In genomic region chr2:239603411-239604356, GRCh38 we compare ENCODE assay signal across 24 cellular contexts.
DNase-seq lines count a peak whose midpoint lies in the region; ATAC-seq and TF ChIP-seq lines count a peak whose summit lies in the region.
"Had no signal": no experiment of that assay in that cellular context is flagged by ENCODE, and none has a peak within 500 bp of the region (broad histone marks: within the 10 kb centered on the region; RNA-seq: fewer than 3 reads in every experiment).

No MANE protein-coding gene starts in this region.

- no peak overlapping the region for H3K9ac ChIP-seq in endodermal cell (ENCODE audit: extremely low read depth, low read length, poor library complexity, severe bottlenecking)
- H3K9ac ChIP-seq: neural progenitor cell had no signal

- H3K36me3 Mint-ChIP-seq in activated naive CD4-positive, alpha-beta T cell treated with anti-CD3 and anti-CD28 coated beads, Interleukin-2, amount 10 ng/mL, durations not matched to agents 7 days and 5 days: no peaks in the 10 kb centered on the region
- no peaks in the 10 kb centered on the region for H3K36me3 Mint-ChIP-seq in activated naive CD4-positive, alpha-beta T cell treated with anti-CD3 and anti-CD28 coated beads for 36 hours (ENCODE audit: low read depth)
- H3K36me3 Mint-ChIP-seq in endodermal cell (ENCODE audit: low read depth): no peaks in the 10 kb centered on the region
- H3K36me3 Mint-ChIP-seq in type B pancreatic cell: no peaks in the 10 kb centered on the region
- H3K36me3 Mint-ChIP-seq: neural progenitor cell had no signal

- peaks cover 10% of the 10 kb centered on the region for H3K4me1 Mint-ChIP-seq in activated naive CD4-positive, alpha-beta T cell treated with anti-CD3 and anti-CD28 coated beads, Interleukin-2, amount 10 ng/mL, durations not matched to agents 7 days and 5 days
- H3K4me1 Mint-ChIP-seq in activated naive CD4-positive, alpha-beta T cell treated with anti-CD3 and anti-CD28 coated beads for 36 hours (ENCODE audit: low read depth): no peaks in the 10 kb centered on the region
- no peaks in the 10 kb centered on the region for H3K4me1 Mint-ChIP-seq in endodermal cell
- peaks cover 11% of the 10 kb centered on the region for H3K4me1 Mint-ChIP-seq in type B pancreatic cell (ENCODE audit: unreplicated experiment)

- CTCF ChIA-PET in activated naive CD4-positive, alpha-beta T cell treated with anti-CD3 and anti-CD28 coated beads, Interleukin-2, amount 10 ng/mL, durations not matched to agents 7 days and 5 days (lab: Charles Lee): no interaction called here
- CTCF ChIA-PET in activated naive CD4-positive, alpha-beta T cell treated with anti-CD3 and anti-CD28 coated beads for 36 hours (lab: Charles Lee): no interaction called here

- H3K4me3 ChIP-seq in NB4 (ENCODE audit: low read depth, low read length): no peak overlapping the region
- H3K4me3 ChIP-seq in endodermal cell (ENCODE audit: low read length): no peak overlapping the region
- no peak overlapping the region for H3K4me3 ChIP-seq in breast epithelium
- H3K4me3 ChIP-seq: gastrocnemius medialis, K562, MG63, neural progenitor cell, prostate gland, thoracic aorta, vagina had no signal

- TF ChIP-seq CTCF in NB4 (IDR thresholded peaks at IDR 0.05; ENCODE audit: low read depth, low read length) (no peak), endodermal cell (conservative IDR thresholded peaks at IDR 0.05) (no peak), type B pancreatic cell (conservative IDR thresholded peaks at IDR 0.05) (no peak), breast epithelium (IDR thresholded peaks at IDR 0.05) (no peak)

- H3K9me3 ChIP-seq in endodermal cell (ENCODE audit: control insufficient read depth, low read length) (no peaks in the 10 kb centered on the region), breast epithelium (no peaks in the 10 kb centered on the region)
- H3K9me3 ChIP-seq: gastrocnemius medialis, MG63, prostate gland, thoracic aorta, vagina had no signal

- H3K27me3 Mint-ChIP-seq in activated naive CD4-positive, alpha-beta T cell treated with anti-CD3 and anti-CD28 coated beads, Interleukin-2, amount 10 ng/mL, durations not matched to agents 7 days and 5 days: peaks cover 33% of the 10 kb centered on the region
- H3K27me3 Mint-ChIP-seq in activated naive CD4-positive, alpha-beta T cell treated with anti-CD3 and anti-CD28 coated beads for 36 hours (ENCODE audit: low read depth): peaks cover 19% of the 10 kb centered on the region
- H3K27me3 Mint-ChIP-seq in endodermal cell (ENCODE audit: insufficient read depth) (no peaks in the 10 kb centered on the region), type B pancreatic cell (peaks cover 24% of the 10 kb centered on the region)

- H3K9me3 Mint-ChIP-seq in activated naive CD4-positive, alpha-beta T cell treated with anti-CD3 and anti-CD28 coated beads, Interleukin-2, amount 10 ng/mL, durations not matched to agents 7 days and 5 days: no peaks in the 10 kb centered on the region
- H3K9me3 Mint-ChIP-seq in activated naive CD4-positive, alpha-beta T cell treated with anti-CD3 and anti-CD28 coated beads for 36 hours: no peaks in the 10 kb centered on the region
- H3K9me3 Mint-ChIP-seq in endodermal cell: no peaks in the 10 kb centered on the region
- no peaks in the 10 kb centered on the region for H3K9me3 Mint-ChIP-seq in type B pancreatic cell
- H3K9me3 Mint-ChIP-seq: activated T-cell treated with anti-CD3 and anti-CD28 coated beads, Interleukin-2, amount 50 U/mL, for 4 hours; CD4-positive, alpha-beta T cell; stimulated activated naive CD8-positive, alpha-beta T cell treated with anti-CD3 and anti-CD28 coated beads, Interleukin-15, Interleukin-2, amounts not matched to agents 100 ng/mL and 50 ng/mL, for 24 hours had no signal

- 90 to 91% methylated on average over 7 to 11 of the region's 11 CpGs for WGBS in endodermal cell (ENCODE audit: insufficient coverage in 1 of 2, insufficient read length in 1 of 2), 2 experiments

- H3K4me1 ChIP-seq in endodermal cell (ENCODE audit: control insufficient read depth, insufficient read depth, low read length) (no peaks in the 10 kb centered on the region), breast epithelium (no peaks in the 10 kb centered on the region)
- H3K4me1 ChIP-seq: gastrocnemius medialis, prostate gland, vagina had no signal

- peak; percentile 8 for DNase-seq in activated naive CD4-positive, alpha-beta T cell treated with anti-CD3 and anti-CD28 coated beads, Interleukin-2, amount 10 ng/mL, durations not matched to agents 7 days and 5 days
- no peak for DNase-seq in activated naive CD4-positive, alpha-beta T cell treated with anti-CD3 and anti-CD28 coated beads for 36 hours
- DNase-seq in NB4 (ENCODE audit: low read depth) (peak; percentile 30), endodermal cell (peak; percentile 19), type B pancreatic cell (ENCODE audit: extremely low spot score, unreplicated experiment) (peak; percentile 57), breast epithelium (ENCODE audit: low spot score in 2 of 2) (no peak)
- DNase-seq in effector CD4-positive, alpha-beta T cell: no peak
- DNase-seq: activated CD4-positive, alpha-beta T cell treated with anti-CD3 and anti-CD28 coated beads, Interleukin-2, amount 50 U/mL, for 4 hours; activated naive CD4-positive, alpha-beta T cell treated with anti-CD3 and anti-CD28 coated beads, Interleukin-2, amount 50 U/mL, for 16 hours; activated T-cell treated with anti-CD3 and anti-CD28 coated beads, Interleukin-2, amount 50 U/mL, for 4 hours; CD4-positive, alpha-beta T cell; cortex of kidney; gastrocnemius medialis; HCEC 1CT; mesenchymal stem cell; MG63; NCI-H510A had no signal

- no peak for ATAC-seq in HG03159 (IDR thresholded peaks at IDR 0.05; ENCODE audit: unreplicated experiment)
- ATAC-seq: activated T-cell treated with anti-CD3 and anti-CD28 coated beads, Interleukin-2, amount 50 U/mL, for 4 hours; gastrocnemius medialis; K562 had no signal

- intact Hi-C loops in activated naive CD4-positive, alpha-beta T cell treated with anti-CD3 and anti-CD28 coated beads for 36 hours (cut with micrococcal nuclease): no loop called here
- intact Hi-C loops in breast epithelium (cut with DNase I; ENCODE audit: low total_unique reads): loop anchor here (5.0 kb wide), 1 partner anchor 729 kb away; no protein-coding TSS in a partner anchor

- H3K4me3 Mint-ChIP-seq in activated naive CD4-positive, alpha-beta T cell treated with anti-CD3 and anti-CD28 coated beads, Interleukin-2, amount 10 ng/mL, durations not matched to agents 7 days and 5 days: no peak overlapping the region
- H3K4me3 Mint-ChIP-seq in activated naive CD4-positive, alpha-beta T cell treated with anti-CD3 and anti-CD28 coated beads for 36 hours: no peak overlapping the region
- no peak overlapping the region for H3K4me3 Mint-ChIP-seq in endodermal cell
- H3K4me3 Mint-ChIP-seq in type B pancreatic cell: no peak overlapping the region
- H3K4me3 Mint-ChIP-seq: activated T-cell treated with anti-CD3 and anti-CD28 coated beads, Interleukin-2, amount 50 U/mL, for 4 hours; CD4-positive, alpha-beta T cell; neural progenitor cell; stimulated activated naive CD8-positive, alpha-beta T cell treated with anti-CD3 and anti-CD28 coated beads, Interleukin-15, Interleukin-2, amounts not matched to agents 100 ng/mL and 50 ng/mL, for 24 hours had no signal

- H3K27ac Mint-ChIP-seq in activated naive CD4-positive, alpha-beta T cell treated with anti-CD3 and anti-CD28 coated beads, Interleukin-2, amount 10 ng/mL, durations not matched to agents 7 days and 5 days: no peak overlapping the region
- no peak overlapping the region for H3K27ac Mint-ChIP-seq in activated naive CD4-positive, alpha-beta T cell treated with anti-CD3 and anti-CD28 coated beads for 36 hours
- no peak overlapping the region for H3K27ac Mint-ChIP-seq in endodermal cell
- H3K27ac Mint-ChIP-seq in type B pancreatic cell: no peak overlapping the region
- H3K27ac Mint-ChIP-seq: CD4-positive, alpha-beta T cell; stimulated activated naive CD8-positive, alpha-beta T cell treated with anti-CD3 and anti-CD28 coated beads, Interleukin-15, Interleukin-2, amounts not matched to agents 100 ng/mL and 50 ng/mL, for 24 hours had no signal

- TF ChIP-seq POLR2A in NB4 (IDR thresholded peaks at IDR 0.05; ENCODE audit: extremely low read depth, insufficient read length) (no peak), breast epithelium (IDR thresholded peaks at IDR 0.05) (no peak)

- no peaks in the 10 kb centered on the region for H3K27me3 ChIP-seq in endodermal cell (ENCODE audit: control insufficient read depth, insufficient read depth, low read length, poor library complexity, severe bottlenecking)
- H3K27me3 ChIP-seq in breast epithelium: no peaks in the 10 kb centered on the region
- H3K27me3 ChIP-seq: MG63, vagina had no signal

- H3K36me3 ChIP-seq in endodermal cell (ENCODE audit: control insufficient read depth, insufficient read depth, low read length) (no peaks in the 10 kb centered on the region), breast epithelium (no peaks in the 10 kb centered on the region)
- H3K36me3 ChIP-seq: gastrocnemius medialis, MG63, neural progenitor cell, prostate gland, thoracic aorta, vagina had no signal

- no peak overlapping the region for H3K27ac ChIP-seq in endodermal cell (ENCODE audit: low read depth, low read length)
- H3K27ac ChIP-seq in breast epithelium: no peak overlapping the region
- H3K27ac ChIP-seq: gastrocnemius medialis, neural progenitor cell, prostate gland, thoracic aorta, vagina had no signal

Comparison
In these comparisons a context has a peak if more than half of its experiments do, and no peak if none do; other contexts are left out.
1. DNase-seq: peak in activated naive CD4-positive, alpha-beta T cell treated with anti-CD3 and anti-CD28 coated beads, Interleukin-2, amount 10 ng/mL, durations not matched to agents 7 days and 5 days (single experiment), NB4 (single experiment), endodermal cell (single experiment) and type B pancreatic cell (single experiment); none in activated naive CD4-positive, alpha-beta T cell treated with anti-CD3 and anti-CD28 coated beads for 36 hours (single experiment), effector CD4-positive, alpha-beta T cell (single experiment) and breast epithelium (0 of 2).